In the genomic region with DNA sequence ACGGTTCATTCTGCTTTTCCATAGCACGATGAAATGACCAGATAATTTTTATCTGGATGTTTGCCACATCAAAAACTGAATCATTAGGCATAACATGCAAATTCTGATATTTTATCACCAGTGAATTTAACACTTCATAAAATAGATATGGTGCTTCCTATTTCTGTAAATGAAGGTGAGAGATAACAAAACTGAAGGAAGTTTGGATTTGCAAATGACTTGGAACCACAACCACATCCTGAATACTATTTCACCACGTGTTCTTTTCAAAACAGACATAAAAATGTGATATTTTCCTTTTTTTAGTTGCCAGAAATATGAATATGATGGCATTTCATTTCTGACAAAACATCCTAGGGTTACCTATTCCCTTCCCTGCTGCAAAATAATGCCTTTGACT, we compare ENCODE assay signal across 26 cellular contexts.
"Had no signal": no experiment of that assay in that cellular context is flagged by ENCODE, and none has a peak within 500 bp of the region (broad histone marks: within the 10 kb centered on the region; RNA-seq: fewer than 3 reads in every experiment).

No MANE protein-coding gene starts in this region.

- H3K9me3 ChIP-seq: breast epithelium, esophagus squamous epithelium, gastrocnemius medialis, mucosa of descending colon, right lobe of liver had no signal

- FAIRE-seq: colon, islet of Langerhans, TTC549 had no signal

- H3K4me3 ChIP-seq: breast epithelium, dorsolateral prefrontal cortex, esophagus squamous epithelium, gastrocnemius medialis, mucosa of descending colon, right lobe of liver, skin epidermis, tibial nerve had no signal

- DNase-seq: activated B cell treated with CpG ODN at 0.5 μM for 24 hours; activated CD4-positive, alpha-beta T cell treated with anti-CD3 and anti-CD28 coated beads for 4 hours; activated CD4-positive, alpha-beta T cell treated with anti-CD3 and anti-CD28 coated beads, Interleukin-2, amount 50 U/mL, for 48 hours; activated CD8-positive, alpha-beta memory T cell treated with anti-CD3 and anti-CD28 coated beads, Interleukin-2, amount 50 U/mL, for 48 hours; activated naive CD4-positive, alpha-beta T cell treated with Interleukin-2 at 50 U/mL for 16 hours; activated naive CD8-positive, alpha-beta T cell treated with anti-CD3 and anti-CD28 coated beads for 36 hours; activated T-cell treated with anti-CD3 and anti-CD28 coated beads, Interleukin-2, amount 50 U/mL, for 4 hours; dorsolateral prefrontal cortex; effector memory CD8-positive, alpha-beta T cell; esophagus squamous epithelium; gastrocnemius medialis; hypothalamus; left cardiac atrium; mesenchymal stem cell; nephron progenitor cell; occipital lobe; right lobe of liver; stimulated activated CD4-positive, alpha-beta T cell treated with anti-CD3 and anti-CD28 coated beads, Interleukin-1b, Interleukin-23, amount 100 ng/mL, for 48 hours; stimulated activated naive CD8-positive, alpha-beta T cell treated with anti-CD3 and anti-CD28 coated beads, Interleukin-15, amount 100 ng/mL, for 72 hours had no signal

- ATAC-seq: activated T-cell treated with anti-CD3 and anti-CD28 coated beads, Interleukin-2, amount 50 U/mL, for 4 hours; effector memory CD8-positive, alpha-beta T cell; gastrocnemius medialis; left cardiac atrium; stimulated activated naive CD8-positive, alpha-beta T cell treated with anti-CD3 and anti-CD28 coated beads, Interleukin-15, amount 100 ng/mL, for 72 hours had no signal

- H3K27ac ChIP-seq: breast epithelium, dorsolateral prefrontal cortex, esophagus squamous epithelium, gastrocnemius medialis, right lobe of liver, skin epidermis, tibial nerve had no signal

- H3K36me3 ChIP-seq: breast epithelium, esophagus squamous epithelium, gastrocnemius medialis, right lobe of liver, tibial nerve had no signal

- H3K4me1 ChIP-seq: breast epithelium, esophagus squamous epithelium, tibial nerve had no signal

- H3K27me3 ChIP-seq: breast epithelium, esophagus squamous epithelium, gastrocnemius medialis, right lobe of liver, tibial nerve had no signal
